ENCODE assay signal across 8 cellular contexts in genomic region chr11:72039108-72039850, GRCh38. TPM values are rescaled to one million over a fixed set of nuclear protein-coding genes. Genes with fewer than 3 reads are reported as not detected.
DNase-seq lines count a peak whose midpoint lies in the region; TF ChIP-seq lines count a peak whose summit lies in the region.

No MANE protein-coding gene starts in this region.

- no peak for TF ChIP-seq POLR2A in erythroblast (IDR thresholded peaks at IDR 0.05; ENCODE audit: low read length)

- H3K9me3 ChIP-seq in BE2C: no peaks in the 10 kb centered on the region
- no peaks in the 10 kb centered on the region for H3K9me3 ChIP-seq in neuron (ENCODE audit: low read length)

- no peak for DNase-seq in BE2C
- DNase-seq in NAMALWA (ENCODE audit: low spot score): peak; percentile 61
- DNase-seq in erythroblast (lab: John Stamatoyannopoulos, UW): peak; percentile 47 to 50
- no peak for DNase-seq in H7
- no peak for DNase-seq in activated gamma-delta T cell treated with Interleukin-2 at 50 U/mL for 16 hours
- DNase-seq in effector CD8-positive, alpha-beta T cell (lab: John Stamatoyannopoulos, UW): no peak
- DNase-seq in NCI-H524 (lab: John Stamatoyannopoulos, UW): no peak

- no peak overlapping the region for H2AFZ ChIP-seq in neuron (ENCODE audit: low read depth, low read length)

- H3K4me3 ChIP-seq in BE2C (ENCODE audit: low read depth, low read length): peak overlapping the region; percentile 73
- H3K4me3 ChIP-seq in neuron (ENCODE audit: low read length): peak overlapping the region; percentile 68
- no peak overlapping the region for H3K4me3 ChIP-seq in H7 (ENCODE audit: insufficient read depth, low read depth, low read length)

- H3K27me3 ChIP-seq in BE2C (no peaks in the 10 kb centered on the region), neuron (ENCODE audit: insufficient read depth, low read length) (no peaks in the 10 kb centered on the region), H7 (ENCODE audit: control insufficient read depth, insufficient read depth, low read length) (no peaks in the 10 kb centered on the region)

- H3K36me3 ChIP-seq in BE2C (peaks cover 32% of the 10 kb centered on the region), neuron (ENCODE audit: insufficient read depth, low read length) (peaks cover 15% of the 10 kb centered on the region), H7 (replicated peaks; ENCODE audit: control insufficient read depth, insufficient read depth, low read length) (no peaks in the 10 kb centered on the region)

- TF ChIP-seq CTCF in BE2C (IDR thresholded peaks at IDR 0.05; ENCODE audit: low read depth, low read length): no peak

- H3K4me1 ChIP-seq in BE2C (peaks cover 23% of the 10 kb centered on the region), neuron (ENCODE audit: insufficient read depth, low read length) (peaks cover 41% of the 10 kb centered on the region)

RNA-seq across cellular contexts. Expression of gene IL18BP, which starts 40.6 kb away (rescaled TPM):
- polyA plus RNA-seq in BE2C (2012; ENCODE audit: insufficient read depth, insufficient read length, low read depth): 21.4 TPM
- total RNA-seq in H7 (2014; rRNA removed; shearing (Covaris generic)): 3.1 and 4.5 TPM in 2 replicates

RNA-seq across cellular contexts. Expression of gene NUMA1, which starts 41.1 kb away (rescaled TPM):
- polyA plus RNA-seq in BE2C (2012; ENCODE audit: insufficient read depth, insufficient read length, low read depth): 308 TPM
- 97.5 and 125 TPM in 2 replicates for total RNA-seq in H7 (2014; rRNA removed; shearing (Covaris generic))

RNA-seq across cellular contexts. Expression of gene LRRC51, which starts 41.4 kb away (rescaled TPM):
- 7.2 TPM for polyA plus RNA-seq in BE2C (2012; ENCODE audit: insufficient read depth, insufficient read length, low read depth)
- total RNA-seq in H7 (2014; rRNA removed; shearing (Covaris generic)): 4.2 and 6.7 TPM in 2 replicates

Comparison
In these comparisons a context has a peak if more than half of its experiments do, and no peak if none do; other contexts are left out.
1. DNase-seq: peak in NAMALWA (single experiment) and erythroblast (2 of 2); none in BE2C (single experiment), H7 (single experiment), activated gamma-delta T cell treated with Interleukin-2 at 50 U/mL for 16 hours (single experiment), effector CD8-positive, alpha-beta T cell (single experiment) and NCI-H524 (0 of 2).